Comparison of ENCODE assay signal across 32 cellular contexts in the genomic region with DNA sequence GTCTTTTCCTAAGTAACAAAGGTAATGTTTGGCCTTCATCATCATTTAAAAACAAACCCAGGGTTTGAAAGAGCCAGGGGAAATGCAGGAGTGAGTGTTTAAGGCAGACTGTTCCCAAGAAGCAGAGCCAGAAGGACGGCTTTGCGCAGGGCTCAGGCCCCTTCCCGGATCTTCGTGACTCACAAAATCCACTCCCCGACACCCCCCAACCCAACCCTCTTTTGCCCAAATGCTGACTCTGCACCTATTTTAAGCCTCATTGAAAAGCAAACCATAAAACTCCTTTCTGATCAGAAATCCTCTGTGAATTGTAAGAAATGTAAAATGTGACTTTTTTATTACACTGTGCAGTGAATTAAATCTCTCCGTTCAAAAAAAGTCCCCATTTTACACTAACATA.
DNase-seq lines count a peak whose midpoint lies in the region; ATAC-seq, FAIRE-seq and TF ChIP-seq lines count a peak whose summit lies in the region.
"Had no signal": no experiment of that assay in that cellular context is flagged by ENCODE, and none has a peak within 500 bp of the region (broad histone marks: within the 10 kb centered on the region; RNA-seq: fewer than 3 reads in every experiment).

No MANE protein-coding gene starts in this region.

- no peak for ATAC-seq in activated T-helper 17 cell treated with anti-CD3 and anti-CD28 coated beads, Interleukin-2, amount 50 U/mL, for 72 hours (replicated peaks)
- no peak for ATAC-seq in pancreas
- ATAC-seq: mucosa of descending colon; Panc1; stimulated activated naive B cell treated with anti-CD40 and anti-IgM and Interleukin-4, amounts not matched to agents 10 μg/mL and 1 μg/mL and 100 μg/mL, for 72 hours had no signal

- H3K27me3 ChIP-seq in HUES6 (ENCODE audit: control insufficient read depth, insufficient read depth, low read length) (no peaks in the 10 kb centered on the region), pancreas (no peaks in the 10 kb centered on the region), mammary epithelial cell (ENCODE audit: insufficient read depth, low read length) (no peaks in the 10 kb centered on the region)
- H3K27me3 ChIP-seq: suprapubic skin had no signal

- H3K9ac ChIP-seq in HUES6 (ENCODE audit: low read length), result no peak overlapping the region
- no peak overlapping the region for H3K9ac ChIP-seq in mammary epithelial cell (ENCODE audit: insufficient read depth, low read length)

- BruUV-seq in mammary epithelial cell (replicated peaks; lab: Mats Ljungman, UMichigan), result no TSS peak

- H2AFZ ChIP-seq in mammary epithelial cell (ENCODE audit: low read depth, low read length), result no peak overlapping the region

- H3K9me3 Mint-ChIP-seq in activated T-helper 17 cell treated with anti-CD3 and anti-CD28 coated beads, Interleukin-2, amount 50 U/mL, for 72 hours, result no peaks in the 10 kb centered on the region
- H3K9me3 Mint-ChIP-seq in osteocyte (ENCODE audit: unreplicated experiment) (no peaks in the 10 kb centered on the region), HFFc6 (no peaks in the 10 kb centered on the region)
- H3K9me3 Mint-ChIP-seq: activated B cell treated with CpG ODN at 0.5 μM for 24 hours; activated naive CD4-positive, alpha-beta T cell treated with anti-CD3 and anti-CD28 coated beads, Interleukin-2, amount 50 U/mL, for 24 hours; activated T-helper 2 cell treated with anti-CD3 and anti-CD28 coated beads, Interferon-gamma antibody, Interleukin-2, Interleukin-4, amounts not matched to agents 10 μg/mL and 5 μg/mL and 100 μg/mL, durations not matched to agents 14 hours and 24 hours and 36 hours; central memory CD8-positive, alpha-beta T cell; dendritic cell treated with granulocyte-macrophage colony-stimulating factor and Interleukin-4, amounts not matched to agents 40 ng/mL and 50 ng/mL, for 4 days; nephron; stimulated activated naive B cell treated with anti-CD40 and anti-IgM and Interleukin-4, amounts not matched to agents 10 μg/mL and 1 μg/mL and 100 μg/mL, for 72 hours had no signal

- H3K4me3 ChIP-seq in HUES6 (ENCODE audit: low read depth, low read length), result no peak overlapping the region
- H3K4me3 ChIP-seq in pancreas, result no peak overlapping the region
- H3K4me3 ChIP-seq in mammary epithelial cell (replicated peaks in 1 of 3; ENCODE audit: insufficient read depth in 1 of 3, low read depth in 2 of 3, low read length in 3 of 3), result no peak overlapping the region
- H3K4me3 ChIP-seq: mucosa of descending colon, suprapubic skin had no signal

- CTCF ChIA-PET in mammary epithelial cell (lab: Charles Lee; ENCODE audit: low non-redundant PET), result no interaction called here

- H3K9me3 ChIP-seq in HUES6 (ENCODE audit: control insufficient read depth, insufficient read depth, low read depth, low read length), result no peaks in the 10 kb centered on the region
- H3K9me3 ChIP-seq in pancreas, result no peaks in the 10 kb centered on the region
- no peaks in the 10 kb centered on the region for H3K9me3 ChIP-seq in mammary epithelial cell (replicated peaks; ENCODE audit: insufficient read depth, low read length)
- H3K9me3 ChIP-seq: mucosa of descending colon, suprapubic skin had no signal

- peaks cover 67% of the 10 kb centered on the region for H3K4me1 ChIP-seq in HUES6 (ENCODE audit: control insufficient read depth, insufficient read depth, low read length)
- peaks cover 0 to 2% (median 0%) of the 10 kb centered on the region in 3 donors for H3K4me1 ChIP-seq in pancreas
- H3K4me1 ChIP-seq in mammary epithelial cell (ENCODE audit: insufficient read depth, low read length), result peaks cover 5% of the 10 kb centered on the region

- peaks cover 2% of the 10 kb centered on the region for H3K79me2 ChIP-seq in mammary epithelial cell (ENCODE audit: insufficient read depth, low read length)

- H3K36me3 ChIP-seq in HUES6 (ENCODE audit: control insufficient read depth, insufficient read depth, low read length), result no peaks in the 10 kb centered on the region
- H3K36me3 ChIP-seq in pancreas, result no peaks in the 10 kb centered on the region
- peaks cover 3% of the 10 kb centered on the region for H3K36me3 ChIP-seq in mammary epithelial cell (ENCODE audit: insufficient read depth, low read length)

- TF ChIP-seq CTCF in osteocyte (IDR thresholded peaks at IDR 0.05) (no peak), HFFc6 (IDR thresholded peaks at IDR 0.05) (no peak), pancreas (IDR thresholded peaks at IDR 0.05) (no peak), mammary epithelial cell (conservative IDR thresholded peaks at IDR 0.05 in 1 of 2, IDR thresholded peaks at IDR 0.05 in 1 of 2; ENCODE audit: extremely low read depth in 1 of 2, insufficient read depth in 1 of 2, low read depth in 1 of 2, low read length in 2 of 2) (no peak)

- H3K27me3 Mint-ChIP-seq in activated T-helper 17 cell treated with anti-CD3 and anti-CD28 coated beads, Interleukin-2, amount 50 U/mL, for 72 hours, result no peaks in the 10 kb centered on the region
- H3K27me3 Mint-ChIP-seq in osteocyte (ENCODE audit: unreplicated experiment) (no peaks in the 10 kb centered on the region), HFFc6 (ENCODE audit: insufficient read depth) (peaks cover 2% of the 10 kb centered on the region; the same call in 1 of the 2 replicates)
- H3K27me3 Mint-ChIP-seq: activated B cell treated with CpG ODN at 0.5 μM for 24 hours; activated naive CD4-positive, alpha-beta T cell treated with anti-CD3 and anti-CD28 coated beads, Interleukin-2, amount 50 U/mL, for 24 hours; central memory CD8-positive, alpha-beta T cell; dendritic cell treated with granulocyte-macrophage colony-stimulating factor and Interleukin-4, amounts not matched to agents 40 ng/mL and 50 ng/mL, for 4 days; stimulated activated naive B cell treated with anti-CD40 and anti-IgM and Interleukin-4, amounts not matched to agents 10 μg/mL and 1 μg/mL and 100 μg/mL, for 72 hours had no signal

- H3K4me3 Mint-ChIP-seq in activated T-helper 17 cell treated with anti-CD3 and anti-CD28 coated beads, Interleukin-2, amount 50 U/mL, for 72 hours, result peak overlapping the region; percentile 57
- H3K4me3 Mint-ChIP-seq in osteocyte (ENCODE audit: unreplicated experiment) (no peak overlapping the region), HFFc6 (no peak overlapping the region)
- H3K4me3 Mint-ChIP-seq: activated B cell treated with CpG ODN at 0.5 μM for 24 hours; activated naive CD4-positive, alpha-beta T cell treated with anti-CD3 and anti-CD28 coated beads, Interleukin-2, amount 50 U/mL, for 24 hours; central memory CD8-positive, alpha-beta T cell; dendritic cell treated with granulocyte-macrophage colony-stimulating factor and Interleukin-4, amounts not matched to agents 40 ng/mL and 50 ng/mL, for 4 days; stimulated activated naive B cell treated with anti-CD40 and anti-IgM and Interleukin-4, amounts not matched to agents 10 μg/mL and 1 μg/mL and 100 μg/mL, for 72 hours had no signal

- H3K27ac ChIP-seq in HUES6 (ENCODE audit: low read depth, low read length), result peak overlapping the region; percentile 58
- no peak overlapping the region for H3K27ac ChIP-seq in pancreas
- H3K27ac ChIP-seq in mammary epithelial cell (ENCODE audit: insufficient read depth, low read depth, low read length), result no peak overlapping the region
- H3K27ac ChIP-seq: suprapubic skin had no signal

- H3K4me2 ChIP-seq in mammary epithelial cell (ENCODE audit: insufficient read depth, low read depth, low read length), result no peak overlapping the region

- dilution Hi-C loops in mammary epithelial cell (cut with HindIII; ENCODE audit: low sequenced_read_pairs), result no loop called here

- DNase-seq in fibroblast of peridontal ligament (ENCODE audit: extremely low read depth) (peak; percentile 29), osteocyte (ENCODE audit: extremely low spot score, unreplicated experiment) (peak; percentile 21), HFFc6 (no peak), NOMO-1 treated with dmso at 0.1 percent for 144 hours (lab: John Stamatoyannopoulos, UW; ENCODE audit: unreplicated experiment) (no peak), pancreas (no peak), mammary epithelial cell (no peak)
- DNase-seq: activated B cell treated with CpG ODN at 0.5 μM for 24 hours; activated CD8-positive, alpha-beta memory T cell treated with anti-CD3 and anti-CD28 coated beads, Interleukin-2, amount 50 U/mL, for 4 hours; anterior cingulate cortex; C1 segment of cervical spinal cord; COR-L47; DMS79; GF-D8; kidney; mucosa of descending colon; NCI-H1092; NCI-H187; NCI-H2171; NCI-H510A treated with DMSO at 0.1 percent for 48 hours; SHP77; stimulated activated naive B cell treated with anti-CD40 and anti-IgM and Interleukin-4, amounts not matched to agents 10 μg/mL and 1 μg/mL and 100 μg/mL, for 72 hours; T-helper 9 cell had no signal

- peaks cover 53% of the 10 kb centered on the region for H3K36me3 Mint-ChIP-seq in activated T-helper 17 cell treated with anti-CD3 and anti-CD28 coated beads, Interleukin-2, amount 50 U/mL, for 72 hours (ENCODE audit: low read depth)
- peaks cover 7% of the 10 kb centered on the region for H3K36me3 Mint-ChIP-seq in osteocyte (ENCODE audit: unreplicated experiment)
- peaks cover 2% of the 10 kb centered on the region; the same call in 1 of the 2 replicates for H3K36me3 Mint-ChIP-seq in HFFc6 (ENCODE audit: low read depth)

- intact Hi-C loops in pancreas (cut with DNase I), result no loop called here
- intact Hi-C loops in mammary epithelial cell (cut with micrococcal nuclease), result no loop called here

- WGBS in pancreas, 2 donors, result 92 to 95% methylated on average over 6 of the region's 6 CpGs
- 92% methylated on average over 6 of the region's 6 CpGs for WGBS in mammary epithelial cell (ENCODE audit: low coverage, missing lambda C conversion rate)

- peak overlapping the region; percentile 60 for H3K27ac Mint-ChIP-seq in activated T-helper 17 cell treated with anti-CD3 and anti-CD28 coated beads, Interleukin-2, amount 50 U/mL, for 72 hours
- H3K27ac Mint-ChIP-seq in osteocyte (ENCODE audit: unreplicated experiment), result no peak overlapping the region
- no peak overlapping the region for H3K27ac Mint-ChIP-seq in HFFc6
- H3K27ac Mint-ChIP-seq: activated B cell treated with CpG ODN at 0.5 μM for 24 hours; activated naive CD4-positive, alpha-beta T cell treated with anti-CD3 and anti-CD28 coated beads, Interleukin-2, amount 50 U/mL, for 24 hours; dendritic cell treated with granulocyte-macrophage colony-stimulating factor and Interleukin-4, amounts not matched to agents 40 ng/mL and 50 ng/mL, for 4 days; stimulated activated naive B cell treated with anti-CD40 and anti-IgM and Interleukin-4, amounts not matched to agents 10 μg/mL and 1 μg/mL and 100 μg/mL, for 72 hours had no signal

- no peak for FAIRE-seq in pancreas (lab: Jason Lieb, UNC)
- FAIRE-seq: GM19239, kidney had no signal

- H3K4me1 Mint-ChIP-seq in activated T-helper 17 cell treated with anti-CD3 and anti-CD28 coated beads, Interleukin-2, amount 50 U/mL, for 72 hours, result peaks cover 24% of the 10 kb centered on the region
- peaks cover 12% of the 10 kb centered on the region for H3K4me1 Mint-ChIP-seq in osteocyte (ENCODE audit: unreplicated experiment)
- H3K4me1 Mint-ChIP-seq in HFFc6 (ENCODE audit: low read depth), result peaks cover 21% of the 10 kb centered on the region

- H4K20me1 ChIP-seq in mammary epithelial cell (ENCODE audit: insufficient read depth, low read length), result no peaks in the 10 kb centered on the region

- in situ Hi-C loops in mammary epithelial cell (cut with MboI; ENCODE audit: low sequenced_read_pairs in 2 of 2), result loop anchor here (10.0 to 25.0 kb wide), 2 partner anchors 98 to 101 kb away; no protein-coding TSS in a partner anchor

Comparison
In these comparisons a context has a peak if more than half of its experiments do, and no peak if none do; other contexts are left out.
1. DNase-seq: peak in fibroblast of peridontal ligament (single experiment) and osteocyte (single experiment); none in HFFc6 (single experiment), NOMO-1 treated with dmso at 0.1 percent for 144 hours (single experiment), pancreas (0 of 6) and mammary epithelial cell (single experiment).